22 cellular contexts compared by ENCODE assay signal in the genomic region with DNA sequence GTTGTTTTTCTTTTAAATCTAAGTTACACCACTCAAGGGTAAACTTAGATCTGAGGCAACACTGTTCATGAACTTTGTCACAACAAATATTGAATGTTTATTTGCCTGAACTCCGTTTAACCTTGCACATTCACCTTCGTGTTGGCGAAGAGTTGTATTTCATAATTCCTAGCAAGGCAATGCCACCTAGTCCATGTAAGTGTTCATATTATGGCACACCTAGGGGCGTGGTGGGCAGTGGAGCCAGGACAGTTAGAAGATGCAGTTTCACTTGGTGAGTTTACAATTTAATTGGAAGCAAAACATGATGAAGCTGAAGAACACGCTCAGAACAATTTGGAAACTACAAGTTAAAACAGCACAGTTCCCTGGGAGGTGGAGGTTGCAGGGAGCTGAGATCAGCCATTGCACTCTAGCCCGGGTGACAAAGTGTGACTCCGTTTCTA.
"Had no signal": no experiment of that assay in that cellular context is flagged by ENCODE, and none has a peak within 500 bp of the region (broad histone marks: within the 10 kb centered on the region; RNA-seq: fewer than 3 reads in every experiment).

No MANE protein-coding gene starts in this region.

- H3K4me2 ChIP-seq: neural progenitor cell had no signal

- DNase-seq: cerebellar nuclear complex; dermis blood vessel endothelial cell; foreskin melanocyte; head of caudate nucleus; hippocampal formation; lower lobe of right lung; mesenchymal stem cell; midbrain; occipital lobe; psoas muscle; retina; stimulated activated CD4-positive, alpha-beta T cell treated with anti-CD3 and anti-CD28 coated beads, Interleukin-2, amount 100 ng/mL, for 24 hours; stimulated activated CD4-positive, alpha-beta T cell treated with anti-CD3 and anti-CD28 coated beads, Interleukin-4, amount 100 ng/mL, for 4 hours; stimulated activated naive B cell treated with anti-CD40 and anti-IgM and Interleukin-4, amounts not matched to agents 10 μg/mL and 1 μg/mL and 100 μg/mL, for 72 hours; stimulated activated naive CD8-positive, alpha-beta T cell treated with anti-CD3 and anti-CD28 coated beads, Interleukin-15, amount 100 ng/mL, for 72 hours; substantia nigra; trophoblast cell had no signal

- H3K9me3 ChIP-seq: lower lobe of right lung, psoas muscle, thoracic aorta had no signal

- H3K4me1 Mint-ChIP-seq: stimulated activated naive B cell treated with anti-CD40 and anti-IgM and Interleukin-4, amounts not matched to agents 10 μg/mL and 1 μg/mL and 100 μg/mL, for 72 hours; stimulated activated naive CD8-positive, alpha-beta T cell treated with anti-CD3 and anti-CD28 coated beads, Interleukin-15, amount 100 ng/mL, for 72 hours had no signal

- H3K4me1 ChIP-seq: lower lobe of right lung, neural progenitor cell, psoas muscle had no signal

- H3K36me3 Mint-ChIP-seq: natural killer cell treated with Interleukin-12 subunit alpha and Interleukin-12 subunit beta and Interleukin-15 and Interleukin-18, amount 100 ng/mL, for 72 hours; neural progenitor cell; stimulated activated naive B cell treated with anti-CD40 and anti-IgM and Interleukin-4, amounts not matched to agents 10 μg/mL and 1 μg/mL and 100 μg/mL, for 72 hours had no signal

- H3K27ac Mint-ChIP-seq: natural killer cell treated with Interleukin-12 subunit alpha and Interleukin-12 subunit beta and Interleukin-15 and Interleukin-18, amount 100 ng/mL, for 72 hours; neural progenitor cell; stimulated activated naive B cell treated with anti-CD40 and anti-IgM and Interleukin-4, amounts not matched to agents 10 μg/mL and 1 μg/mL and 100 μg/mL, for 72 hours; stimulated activated naive CD8-positive, alpha-beta T cell treated with anti-CD3 and anti-CD28 coated beads, Interleukin-15, amount 100 ng/mL, for 72 hours had no signal

- H3K27me3 Mint-ChIP-seq: natural killer cell treated with Interleukin-12 subunit alpha and Interleukin-12 subunit beta and Interleukin-15 and Interleukin-18, amount 100 ng/mL, for 72 hours; stimulated activated naive CD8-positive, alpha-beta T cell treated with anti-CD3 and anti-CD28 coated beads, Interleukin-15, amount 100 ng/mL, for 72 hours had no signal

- H3K4me3 ChIP-seq: lower lobe of right lung, neural progenitor cell, psoas muscle, thoracic aorta had no signal

- H3K4me3 Mint-ChIP-seq: natural killer cell treated with Interleukin-12 subunit alpha and Interleukin-12 subunit beta and Interleukin-15 and Interleukin-18, amount 100 ng/mL, for 72 hours; neural progenitor cell; stimulated activated naive B cell treated with anti-CD40 and anti-IgM and Interleukin-4, amounts not matched to agents 10 μg/mL and 1 μg/mL and 100 μg/mL, for 72 hours; stimulated activated naive CD8-positive, alpha-beta T cell treated with anti-CD3 and anti-CD28 coated beads, Interleukin-15, amount 100 ng/mL, for 72 hours had no signal

- H3K27me3 ChIP-seq: neural progenitor cell had no signal

- FAIRE-seq: colon had no signal

- H2AFZ ChIP-seq: neural progenitor cell had no signal

- H3K9me3 Mint-ChIP-seq: natural killer cell treated with Interleukin-12 subunit alpha and Interleukin-12 subunit beta and Interleukin-15 and Interleukin-18, amount 100 ng/mL, for 72 hours; neural progenitor cell; stimulated activated naive B cell treated with anti-CD40 and anti-IgM and Interleukin-4, amounts not matched to agents 10 μg/mL and 1 μg/mL and 100 μg/mL, for 72 hours; stimulated activated naive CD8-positive, alpha-beta T cell treated with anti-CD3 and anti-CD28 coated beads, Interleukin-15, amount 100 ng/mL, for 72 hours had no signal

- H3K27ac ChIP-seq: lower lobe of right lung, neural progenitor cell, psoas muscle, thoracic aorta had no signal

- H3K36me3 ChIP-seq: lower lobe of right lung, neural progenitor cell, thoracic aorta had no signal

- H3K9ac ChIP-seq: neural progenitor cell had no signal

- ATAC-seq: lower lobe of right lung; natural killer cell treated with Interleukin-12 subunit alpha and Interleukin-12 subunit beta and Interleukin-15 and Interleukin-18, amount 100 ng/mL, for 72 hours; psoas muscle; sciatic nerve; stimulated activated naive B cell treated with anti-CD40 and anti-IgM and Interleukin-4, amounts not matched to agents 10 μg/mL and 1 μg/mL and 100 μg/mL, for 72 hours; stimulated activated naive CD8-positive, alpha-beta T cell treated with anti-CD3 and anti-CD28 coated beads, Interleukin-15, amount 100 ng/mL, for 72 hours had no signal
